Comparison of ENCODE assay signal across 1 cellular context in the genomic region with DNA sequence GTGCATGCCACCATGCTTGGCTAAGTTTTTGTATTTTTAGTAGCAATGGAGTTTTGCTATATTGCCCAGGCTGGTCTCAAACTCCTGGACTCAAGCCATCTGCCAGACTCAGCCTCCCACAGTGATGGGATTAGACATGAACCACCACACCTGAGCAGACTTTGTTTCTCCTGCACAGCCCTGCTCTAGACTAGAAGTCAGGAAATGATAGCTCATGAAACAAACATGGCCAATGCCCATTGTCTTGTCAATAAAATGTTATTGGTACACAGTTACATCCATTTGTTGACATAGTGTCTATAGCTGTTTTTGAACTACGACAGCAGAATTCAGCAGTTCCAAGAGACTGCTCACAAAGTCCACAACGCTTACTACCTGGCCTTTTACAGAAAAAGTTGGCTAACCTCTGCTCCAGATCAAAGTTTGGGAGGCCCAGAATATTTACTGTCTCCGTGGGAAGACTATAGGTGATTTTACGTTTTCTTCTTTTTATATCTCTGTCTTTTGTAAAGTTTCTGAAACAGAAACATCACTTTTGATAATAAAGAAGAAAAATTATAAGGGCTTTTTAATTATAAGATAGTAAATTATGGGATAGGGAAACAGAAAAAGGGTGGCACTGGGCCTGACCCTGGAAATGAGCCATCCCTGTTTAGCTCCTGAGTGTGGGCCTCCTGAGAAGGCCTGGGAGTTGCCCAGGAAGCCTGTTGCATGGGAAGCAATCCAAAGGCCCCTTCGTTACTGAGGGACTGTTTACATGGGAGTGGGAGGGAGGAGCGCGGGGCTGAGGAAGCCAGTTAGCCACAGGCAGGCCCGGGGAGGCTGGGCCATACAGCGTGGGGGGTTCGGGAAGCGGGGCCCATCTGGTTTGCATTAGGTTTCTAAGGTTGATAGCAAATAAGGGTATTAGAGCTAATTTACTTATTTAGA.
TF ChIP-seq lines count a peak whose summit lies in the region.

No MANE protein-coding gene starts in this region.

TF ChIP-seq in HepG2, 621 proteins besides CTCF, POLR2A, EP300 and RAD21 (continued from another document):
- TF ChIP-seq, protein P1, sequence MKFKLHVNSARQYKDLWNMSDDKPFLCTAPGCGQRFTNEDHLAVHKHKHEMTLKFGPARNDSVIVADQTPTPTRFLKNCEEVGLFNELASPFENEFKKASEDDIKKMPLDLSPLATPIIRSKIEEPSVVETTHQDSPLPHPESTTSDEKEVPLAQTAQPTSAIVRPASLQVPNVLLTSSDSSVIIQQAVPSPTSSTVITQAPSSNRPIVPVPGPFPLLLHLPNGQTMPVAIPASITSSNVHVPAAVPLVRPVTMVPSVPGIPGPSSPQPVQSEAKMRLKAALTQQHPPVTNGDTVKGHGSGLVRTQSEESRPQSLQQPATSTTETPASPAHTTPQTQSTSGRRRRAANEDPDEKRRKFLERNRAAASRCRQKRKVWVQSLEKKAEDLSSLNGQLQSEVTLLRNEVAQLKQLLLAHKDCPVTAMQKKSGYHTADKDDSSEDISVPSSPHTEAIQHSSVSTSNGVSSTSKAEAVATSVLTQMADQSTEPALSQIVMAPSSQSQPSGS (CRISPR knock-in tag; IDR thresholded peaks at IDR 0.05), result no peak
- TF ChIP-seq ZNF746 (CRISPR knock-in tag; IDR thresholded peaks at IDR 0.05), result no peak
- no peak for TF ChIP-seq SRSF4 (IDR thresholded peaks at IDR 0.05; ENCODE audit: low read depth, low read length, poor library complexity, severe bottlenecking)
- no peak; the same call in 1 of the 2 replicates for TF ChIP-seq MXD4 (CRISPR knock-in tag; IDR thresholded peaks at IDR 0.05)
- TF ChIP-seq KDM4B (CRISPR knock-in tag; IDR thresholded peaks at IDR 0.05), result no peak
- peak; percentile 60; the same call in 1 of the 2 replicates for TF ChIP-seq ZNF263 (CRISPR knock-in tag; IDR thresholded peaks at IDR 0.05)
- TF ChIP-seq ZNF138 (CRISPR knock-in tag; IDR thresholded peaks at IDR 0.05; ENCODE audit: low read depth), result no peak
- no peak for TF ChIP-seq ZNF570 (CRISPR knock-in tag; IDR thresholded peaks at IDR 0.05; ENCODE audit: borderline replicate concordance)
- peak; percentile 43; the same call in 1 of the 2 replicates for TF ChIP-seq ZNF501 (CRISPR knock-in tag; IDR thresholded peaks at IDR 0.05)
- TF ChIP-seq, protein P2, sequence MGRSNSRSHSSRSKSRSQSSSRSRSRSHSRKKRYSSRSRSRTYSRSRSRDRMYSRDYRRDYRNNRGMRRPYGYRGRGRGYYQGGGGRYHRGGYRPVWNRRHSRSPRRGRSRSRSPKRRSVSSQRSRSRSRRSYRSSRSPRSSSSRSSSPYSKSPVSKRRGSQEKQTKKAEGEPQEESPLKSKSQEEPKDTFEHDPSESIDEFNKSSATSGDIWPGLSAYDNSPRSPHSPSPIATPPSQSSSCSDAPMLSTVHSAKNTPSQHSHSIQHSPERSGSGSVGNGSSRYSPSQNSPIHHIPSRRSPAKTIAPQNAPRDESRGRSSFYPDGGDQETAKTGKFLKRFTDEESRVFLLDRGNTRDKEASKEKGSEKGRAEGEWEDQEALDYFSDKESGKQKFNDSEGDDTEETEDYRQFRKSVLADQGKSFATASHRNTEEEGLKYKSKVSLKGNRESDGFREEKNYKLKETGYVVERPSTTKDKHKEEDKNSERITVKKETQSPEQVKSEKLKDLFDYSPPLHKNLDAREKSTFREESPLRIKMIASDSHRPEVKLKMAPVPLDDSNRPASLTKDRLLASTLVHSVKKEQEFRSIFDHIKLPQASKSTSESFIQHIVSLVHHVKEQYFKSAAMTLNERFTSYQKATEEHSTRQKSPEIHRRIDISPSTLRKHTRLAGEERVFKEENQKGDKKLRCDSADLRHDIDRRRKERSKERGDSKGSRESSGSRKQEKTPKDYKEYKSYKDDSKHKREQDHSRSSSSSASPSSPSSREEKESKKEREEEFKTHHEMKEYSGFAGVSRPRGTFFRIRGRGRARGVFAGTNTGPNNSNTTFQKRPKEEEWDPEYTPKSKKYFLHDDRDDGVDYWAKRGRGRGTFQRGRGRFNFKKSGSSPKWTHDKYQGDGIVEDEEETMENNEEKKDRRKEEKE (IDR thresholded peaks at IDR 0.05), result no peak
- TF ChIP-seq SNAPC2 (CRISPR knock-in tag; IDR thresholded peaks at IDR 0.05), result peak; percentile 76; the same call in 1 of the 2 replicates
- TF ChIP-seq ZNF224 (CRISPR knock-in tag; IDR thresholded peaks at IDR 0.05), result no peak
- TF ChIP-seq SAP130 (CRISPR knock-in tag; IDR thresholded peaks at IDR 0.05; ENCODE audit: low read depth), result peak; percentile 58
- no peak for TF ChIP-seq ATF7-NPFF (CRISPR knock-in tag; IDR thresholded peaks at IDR 0.05; ENCODE audit: low read depth)
- TF ChIP-seq SIN3A (IDR thresholded peaks at IDR 0.05; ENCODE audit: borderline replicate concordance, low read depth, low read length), result no peak
- TF ChIP-seq FOXA3 (CRISPR knock-in tag; IDR thresholded peaks at IDR 0.05), result peak; percentile 79
- no peak for TF ChIP-seq MBD4 (IDR thresholded peaks at IDR 0.05; ENCODE audit: borderline replicate concordance, low read length)
- no peak for TF ChIP-seq ZNF225 (CRISPR knock-in tag; IDR thresholded peaks at IDR 0.05)
- TF ChIP-seq ZNF235 (CRISPR knock-in tag; IDR thresholded peaks at IDR 0.05; ENCODE audit: borderline replicate concordance), result no peak
- TF ChIP-seq SMAD3 (CRISPR knock-in tag; IDR thresholded peaks at IDR 0.05), result no peak
- peak; percentile 69; the same call in 1 of the 2 replicates for TF ChIP-seq TRIM24 (CRISPR knock-in tag; IDR thresholded peaks at IDR 0.05)
- no peak for TF ChIP-seq ZNF644 (CRISPR knock-in tag; IDR thresholded peaks at IDR 0.05; ENCODE audit: low read depth)
- no peak for TF ChIP-seq PCBP2 (optimal IDR thresholded peaks at IDR 0.05; ENCODE audit: low read depth, low read length, poor library complexity, severe bottlenecking)
- TF ChIP-seq ZNF260 (CRISPR knock-in tag; IDR thresholded peaks at IDR 0.05; ENCODE audit: borderline replicate concordance, low read depth), result no peak
- no peak for TF ChIP-seq ZC3H4 (CRISPR knock-in tag; IDR thresholded peaks at IDR 0.05; ENCODE audit: borderline replicate concordance)
- TF ChIP-seq, protein P3, sequence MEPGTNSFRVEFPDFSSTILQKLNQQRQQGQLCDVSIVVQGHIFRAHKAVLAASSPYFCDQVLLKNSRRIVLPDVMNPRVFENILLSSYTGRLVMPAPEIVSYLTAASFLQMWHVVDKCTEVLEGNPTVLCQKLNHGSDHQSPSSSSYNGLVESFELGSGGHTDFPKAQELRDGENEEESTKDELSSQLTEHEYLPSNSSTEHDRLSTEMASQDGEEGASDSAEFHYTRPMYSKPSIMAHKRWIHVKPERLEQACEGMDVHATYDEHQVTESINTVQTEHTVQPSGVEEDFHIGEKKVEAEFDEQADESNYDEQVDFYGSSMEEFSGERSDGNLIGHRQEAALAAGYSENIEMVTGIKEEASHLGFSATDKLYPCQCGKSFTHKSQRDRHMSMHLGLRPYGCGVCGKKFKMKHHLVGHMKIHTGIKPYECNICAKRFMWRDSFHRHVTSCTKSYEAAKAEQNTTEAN (CRISPR knock-in tag; conservative IDR thresholded peaks at IDR 0.05), result 0 out of 2 replicates have a peak, but pooled peaks have one; percentile 49
- no peak for TF ChIP-seq FIP1L1 (IDR thresholded peaks at IDR 0.05; ENCODE audit: borderline replicate concordance, insufficient read depth, low read depth, low read length)
- no peak for TF ChIP-seq TBL1XR1 (IDR thresholded peaks at IDR 0.05; ENCODE audit: borderline replicate concordance, low read length, partially characterized antibody)
- 0 out of 2 replicates have a peak, but pooled peaks have one; percentile 35 for TF ChIP-seq GZF1 (CRISPR knock-in tag; IDR thresholded peaks at IDR 0.05)
- TF ChIP-seq, protein P4, sequence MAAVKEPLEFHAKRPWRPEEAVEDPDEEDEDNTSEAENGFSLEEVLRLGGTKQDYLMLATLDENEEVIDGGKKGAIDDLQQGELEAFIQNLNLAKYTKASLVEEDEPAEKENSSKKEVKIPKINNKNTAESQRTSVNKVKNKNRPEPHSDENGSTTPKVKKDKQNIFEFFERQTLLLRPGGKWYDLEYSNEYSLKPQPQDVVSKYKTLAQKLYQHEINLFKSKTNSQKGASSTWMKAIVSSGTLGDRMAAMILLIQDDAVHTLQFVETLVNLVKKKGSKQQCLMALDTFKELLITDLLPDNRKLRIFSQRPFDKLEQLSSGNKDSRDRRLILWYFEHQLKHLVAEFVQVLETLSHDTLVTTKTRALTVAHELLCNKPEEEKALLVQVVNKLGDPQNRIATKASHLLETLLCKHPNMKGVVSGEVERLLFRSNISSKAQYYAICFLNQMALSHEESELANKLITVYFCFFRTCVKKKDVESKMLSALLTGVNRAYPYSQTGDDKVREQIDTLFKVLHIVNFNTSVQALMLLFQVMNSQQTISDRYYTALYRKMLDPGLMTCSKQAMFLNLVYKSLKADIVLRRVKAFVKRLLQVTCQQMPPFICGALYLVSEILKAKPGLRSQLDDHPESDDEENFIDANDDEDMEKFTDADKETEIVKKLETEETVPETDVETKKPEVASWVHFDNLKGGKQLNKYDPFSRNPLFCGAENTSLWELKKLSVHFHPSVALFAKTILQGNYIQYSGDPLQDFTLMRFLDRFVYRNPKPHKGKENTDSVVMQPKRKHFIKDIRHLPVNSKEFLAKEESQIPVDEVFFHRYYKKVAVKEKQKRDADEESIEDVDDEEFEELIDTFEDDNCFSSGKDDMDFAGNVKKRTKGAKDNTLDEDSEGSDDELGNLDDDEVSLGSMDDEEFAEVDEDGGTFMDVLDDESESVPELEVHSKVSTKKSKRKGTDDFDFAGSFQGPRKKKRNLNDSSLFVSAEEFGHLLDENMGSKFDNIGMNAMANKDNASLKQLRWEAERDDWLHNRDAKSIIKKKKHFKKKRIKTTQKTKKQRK (IDR thresholded peaks at IDR 0.05; ENCODE audit: low read length), result no peak
- TF ChIP-seq, protein P5, sequence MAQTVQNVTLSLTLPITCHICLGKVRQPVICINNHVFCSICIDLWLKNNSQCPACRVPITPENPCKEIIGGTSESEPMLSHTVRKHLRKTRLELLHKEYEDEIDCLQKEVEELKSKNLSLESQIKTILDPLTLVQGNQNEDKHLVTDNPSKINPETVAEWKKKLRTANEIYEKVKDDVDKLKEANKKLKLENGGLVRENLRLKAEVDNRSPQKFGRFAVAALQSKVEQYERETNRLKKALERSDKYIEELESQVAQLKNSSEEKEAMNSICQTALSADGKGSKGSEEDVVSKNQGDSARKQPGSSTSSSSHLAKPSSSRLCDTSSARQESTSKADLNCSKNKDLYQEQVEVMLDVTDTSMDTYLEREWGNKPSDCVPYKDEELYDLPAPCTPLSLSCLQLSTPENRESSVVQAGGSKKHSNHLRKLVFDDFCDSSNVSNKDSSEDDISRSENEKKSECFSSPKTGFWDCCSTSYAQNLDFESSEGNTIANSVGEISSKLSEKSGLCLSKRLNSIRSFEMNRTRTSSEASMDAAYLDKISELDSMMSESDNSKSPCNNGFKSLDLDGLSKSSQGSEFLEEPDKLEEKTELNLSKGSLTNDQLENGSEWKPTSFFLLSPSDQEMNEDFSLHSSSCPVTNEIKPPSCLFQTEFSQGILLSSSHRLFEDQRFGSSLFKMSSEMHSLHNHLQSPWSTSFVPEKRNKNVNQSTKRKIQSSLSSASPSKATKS (CRISPR knock-in tag; IDR thresholded peaks at IDR 0.05), result no peak
- TF ChIP-seq ZBTB1 (CRISPR knock-in tag; IDR thresholded peaks at IDR 0.05; ENCODE audit: borderline replicate concordance), result no peak
- TF ChIP-seq, protein P6, sequence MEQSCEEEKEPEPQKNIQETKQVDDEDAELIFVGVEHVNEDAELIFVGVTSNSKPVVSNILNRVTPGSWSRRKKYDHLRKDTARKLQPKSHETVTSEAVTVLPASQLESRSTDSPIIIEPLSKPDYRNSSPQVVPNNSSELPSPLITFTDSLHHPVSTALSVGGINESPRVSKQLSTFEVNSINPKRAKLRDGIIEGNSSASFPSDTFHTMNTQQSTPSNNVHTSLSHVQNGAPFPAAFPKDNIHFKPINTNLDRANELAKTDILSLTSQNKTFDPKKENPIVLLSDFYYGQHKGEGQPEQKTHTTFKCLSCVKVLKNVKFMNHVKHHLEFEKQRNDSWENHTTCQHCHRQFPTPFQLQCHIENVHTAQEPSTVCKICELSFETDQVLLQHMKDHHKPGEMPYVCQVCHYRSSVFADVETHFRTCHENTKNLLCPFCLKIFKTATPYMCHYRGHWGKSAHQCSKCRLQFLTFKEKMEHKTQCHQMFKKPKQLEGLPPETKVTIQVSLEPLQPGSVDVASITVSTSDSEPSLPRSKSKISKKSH (CRISPR knock-in tag; IDR thresholded peaks at IDR 0.05; ENCODE audit: borderline replicate concordance), result no peak
- TF ChIP-seq HOXA9 (CRISPR knock-in tag; IDR thresholded peaks at IDR 0.05; ENCODE audit: borderline replicate concordance), result no peak
- TF ChIP-seq KMT2A (CRISPR knock-in tag; IDR thresholded peaks at IDR 0.05), result no peak
- no peak for TF ChIP-seq HIVEP1 (CRISPR knock-in tag; IDR thresholded peaks at IDR 0.05)
- TF ChIP-seq, protein P7, sequence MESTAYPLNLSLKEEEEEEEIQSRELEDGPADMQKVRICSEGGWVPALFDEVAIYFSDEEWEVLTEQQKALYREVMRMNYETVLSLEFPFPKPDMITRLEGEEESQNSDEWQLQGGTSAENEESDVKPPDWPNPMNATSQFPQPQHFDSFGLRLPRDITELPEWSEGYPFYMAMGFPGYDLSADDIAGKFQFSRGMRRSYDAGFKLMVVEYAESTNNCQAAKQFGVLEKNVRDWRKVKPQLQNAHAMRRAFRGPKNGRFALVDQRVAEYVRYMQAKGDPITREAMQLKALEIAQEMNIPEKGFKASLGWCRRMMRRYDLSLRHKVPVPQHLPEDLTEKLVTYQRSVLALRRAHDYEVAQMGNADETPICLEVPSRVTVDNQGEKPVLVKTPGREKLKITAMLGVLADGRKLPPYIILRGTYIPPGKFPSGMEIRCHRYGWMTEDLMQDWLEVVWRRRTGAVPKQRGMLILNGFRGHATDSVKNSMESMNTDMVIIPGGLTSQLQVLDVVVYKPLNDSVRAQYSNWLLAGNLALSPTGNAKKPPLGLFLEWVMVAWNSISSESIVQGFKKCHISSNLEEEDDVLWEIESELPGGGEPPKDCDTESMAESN (CRISPR knock-in tag; conservative IDR thresholded peaks at IDR 0.05), result no peak
- TF ChIP-seq SIN3B (IDR thresholded peaks at IDR 0.05; ENCODE audit: low read length), result no peak
- TF ChIP-seq PHB2 (IDR thresholded peaks at IDR 0.05; ENCODE audit: partially characterized antibody), result no peak
- TF ChIP-seq HMG20B (CRISPR knock-in tag; conservative IDR thresholded peaks at IDR 0.05), result no peak
- TF ChIP-seq XBP1 (CRISPR knock-in tag; IDR thresholded peaks at IDR 0.05), result no peak
- TF ChIP-seq, protein P8, sequence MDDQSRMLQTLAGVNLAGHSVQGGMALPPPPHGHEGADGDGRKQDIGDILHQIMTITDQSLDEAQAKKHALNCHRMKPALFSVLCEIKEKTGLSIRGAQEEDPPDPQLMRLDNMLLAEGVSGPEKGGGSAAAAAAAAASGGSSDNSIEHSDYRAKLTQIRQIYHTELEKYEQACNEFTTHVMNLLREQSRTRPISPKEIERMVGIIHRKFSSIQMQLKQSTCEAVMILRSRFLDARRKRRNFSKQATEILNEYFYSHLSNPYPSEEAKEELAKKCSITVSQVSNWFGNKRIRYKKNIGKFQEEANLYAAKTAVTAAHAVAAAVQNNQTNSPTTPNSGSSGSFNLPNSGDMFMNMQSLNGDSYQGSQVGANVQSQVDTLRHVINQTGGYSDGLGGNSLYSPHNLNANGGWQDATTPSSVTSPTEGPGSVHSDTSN (CRISPR knock-in tag; IDR thresholded peaks at IDR 0.05; ENCODE audit: borderline replicate concordance), result no peak
- no peak for TF ChIP-seq CCAR2 (optimal IDR thresholded peaks at IDR 0.05; ENCODE audit: low read depth, low read length)
- 0 out of 2 replicates have a peak, but pooled peaks have one; percentile 13 for TF ChIP-seq NCOA2 (CRISPR knock-in tag; IDR thresholded peaks at IDR 0.05)
- no peak for TF ChIP-seq ZNF333 (CRISPR knock-in tag; IDR thresholded peaks at IDR 0.05; ENCODE audit: borderline replicate concordance)
TF ChIP-seq in HepG2: peak in this region for 120.
